8 cellular contexts compared by ENCODE assay signal in the genomic region with DNA sequence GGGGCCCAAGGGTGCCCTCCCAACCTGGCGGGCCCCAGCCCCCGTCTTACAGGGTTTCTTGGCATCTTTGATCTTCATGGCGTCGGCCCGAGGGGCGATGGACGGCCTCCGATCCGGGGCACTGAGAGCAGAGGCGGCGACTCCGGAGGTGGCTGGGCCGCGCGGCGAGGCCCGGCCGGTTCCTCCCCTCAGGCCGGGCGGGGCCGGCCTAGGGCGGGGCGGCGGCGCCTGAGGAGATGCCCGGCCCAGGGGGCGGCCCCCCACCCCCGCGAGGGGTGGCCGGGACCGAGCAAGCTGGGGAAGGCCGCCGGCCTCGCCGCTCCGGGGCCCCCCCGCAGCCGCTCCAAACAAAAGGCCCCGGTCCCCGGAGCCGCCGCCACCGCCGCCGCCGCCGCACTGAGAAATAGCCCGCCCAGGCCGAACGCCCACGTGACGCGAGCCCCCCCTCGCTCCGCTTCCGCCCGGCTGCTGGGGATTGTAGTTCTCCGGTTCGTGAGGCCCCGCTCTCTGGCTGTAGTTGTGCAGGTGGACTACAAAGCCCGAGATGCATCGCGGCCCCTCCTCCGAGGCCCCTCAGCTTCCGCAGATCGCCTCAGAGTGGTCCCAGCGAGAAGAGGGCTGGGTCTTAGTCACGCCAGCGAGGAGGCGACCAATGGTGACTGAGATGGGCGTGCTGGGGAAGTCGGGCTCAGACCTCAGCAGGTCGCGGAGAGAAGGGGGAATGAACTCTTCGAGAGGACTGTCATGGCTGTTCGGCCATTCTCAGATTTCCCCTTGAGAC. TPM values are rescaled to one million over a fixed set of nuclear protein-coding genes. Genes with fewer than 3 reads are reported as not detected.
DNase-seq lines count a peak whose midpoint lies in the region; ATAC-seq and TF ChIP-seq lines count a peak whose summit lies in the region.

A gene (minus strand): TSS at position 163 of the 781 bp plus-strand sequence. CDS start 85 bp downstream, at position 78.

- peak within 1 kb of the TSS; percentile 95 for H3K4me3 ChIP-seq in lung

- no peaks in the 10 kb centered on the region for H3K36me3 ChIP-seq in lung (ENCODE audit: control insufficient read depth in 2 of 2, insufficient read depth in 2 of 2, low read length in 2 of 2)

- ATAC-seq in lung (ENCODE audit: insufficient read depth, low FRiP score): peak; percentile 97

- CTCF ChIA-PET in activated CD8-positive, alpha-beta memory T cell treated with anti-CD3 and anti-CD28 coated beads for 36 hours (lab: Charles Lee): no interaction called here

- no peaks in the 10 kb centered on the region for H3K9me3 ChIP-seq in lung (ENCODE audit: control insufficient read depth in 2 of 2, insufficient read depth in 1 of 2, low read length in 1 of 2)

- peak within 1 kb of the TSS; percentile 91 to 98 for H3K27ac ChIP-seq in lung (ENCODE audit: low read depth in 1 of 2, low read length in 1 of 2)

- peaks cover 2 to 14% of the 10 kb centered on the region in 2 donors for H3K4me1 ChIP-seq in lung (ENCODE audit: control insufficient read depth in 2 of 2, insufficient read depth in 2 of 2, low read length in 2 of 2)

- WGBS in lung, 2 donors: 0 to 1% methylated on average over 44 to 76 of the region's 76 CpGs

- POLR2A ChIA-PET in activated CD8-positive, alpha-beta memory T cell treated with anti-CD3 and anti-CD28 coated beads for 36 hours (lab: Charles Lee): interaction anchor here (1.4 kb wide), 1 partner anchor 1004 kb away, joined by 4 read pairs; a partner anchor contains a TSS

- H3K27me3 ChIP-seq in lung (ENCODE audit: control insufficient read depth, insufficient read depth): no peaks in the 10 kb centered on the region

- DNase-seq in CMK (ENCODE audit: low read depth) (peak; percentile 88), GM20000 (ENCODE audit: low spot score) (peak; percentile 96), HT-29 (ENCODE audit: low spot score) (peak; percentile 97), NOMO-1 (lab: John Stamatoyannopoulos, UW; ENCODE audit: unreplicated experiment in 2 of 2) (peak; percentile 98 to 99), lung (ENCODE audit: low spot score) (peak; percentile 98)
- peak; percentile 94 for DNase-seq in effector CD8-positive, alpha-beta T cell (lab: John Stamatoyannopoulos, UW)
- peak; percentile 93 to 95 (median 94) for DNase-seq in stimulated activated CD4-positive, alpha-beta T cell treated with anti-CD3 and anti-CD28 coated beads, TNF-alpha, amount 100 ng/mL, for 4 hours (ENCODE audit: low read depth in 3 of 3)

- TF ChIP-seq CTCF in GM20000 (IDR thresholded peaks at IDR 0.05; ENCODE audit: extremely low read depth, missing control alignments): no peak
- no peak for TF ChIP-seq CTCF in lung (IDR thresholded peaks at IDR 0.05; ENCODE audit: control extremely low read depth, extremely low read depth)

RNA-seq across cellular contexts. Expression of the gene that starts here (rescaled TPM):
- 18.8 and 21.4 TPM in 2 replicates for total RNA-seq in HT-29 (2014; rRNA removed; shearing (Covaris generic))
- 10 to 100 TPM; 54.0 to 59.6 TPM for total RNA-seq in activated CD8-positive, alpha-beta memory T cell treated with anti-CD3 and anti-CD28 coated beads for 36 hours
- 10 to 100 TPM; 48.3 to 71.6 TPM for total RNA-seq in lung
- 10 to 100 TPM in 1 of 2 donors, 1 to 10 TPM in 1; 6.4 to 13.5 TPM for polyA plus RNA-seq in lung

Comparison
In these comparisons a context has a peak if more than half of its experiments do, and no peak if none do; other contexts are left out.
1. Peak in every context shown above with its lines: DNase-seq, ATAC-seq, H3K4me3 ChIP-seq and H3K27ac ChIP-seq.